In the genomic region with DNA sequence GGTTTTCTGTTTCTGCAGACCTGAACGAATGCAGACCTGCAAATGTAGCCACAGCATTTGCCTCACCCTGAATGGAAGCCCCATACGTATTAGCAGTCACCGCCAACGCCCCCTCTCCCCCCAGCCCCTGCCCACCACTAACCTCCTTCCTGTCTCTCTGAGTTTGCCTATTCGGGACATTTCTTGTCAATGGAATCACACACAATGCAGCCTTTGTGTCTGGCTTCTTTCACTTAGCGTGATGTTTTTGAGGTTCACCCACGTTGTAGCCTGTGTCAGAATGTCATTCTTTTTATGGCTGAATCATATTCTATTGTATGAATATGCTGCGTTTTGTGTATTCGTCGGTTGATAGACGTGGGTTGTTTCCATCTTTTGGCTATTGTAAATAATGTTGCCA, we compare ENCODE assay signal across 19 cellular contexts. TPM values are rescaled to one million over a fixed set of nuclear protein-coding genes. Genes with fewer than 3 reads are reported as not detected.
DNase-seq lines count a peak whose midpoint lies in the region; FAIRE-seq and TF ChIP-seq lines count a peak whose summit lies in the region.
"Had no signal": no experiment of that assay in that cellular context is flagged by ENCODE, and none has a peak within 500 bp of the region (broad histone marks: within the 10 kb centered on the region; RNA-seq: fewer than 3 reads in every experiment).

No MANE protein-coding gene starts in this region.

- no peak overlapping the region for H2BK12ac ChIP-seq in trophoblast cell (ENCODE audit: low read length)

- TF ChIP-seq CTCF in neural crest cell (conservative IDR thresholded peaks at IDR 0.05): no peak
- no peak for TF ChIP-seq CTCF in tibial artery (IDR thresholded peaks at IDR 0.05)

- H3K27me3 ChIP-seq in tibial artery (peaks cover 0 to 36% of the 10 kb centered on the region in 2 donors), trophoblast cell (ENCODE audit: insufficient read depth, low read length) (no peaks in the 10 kb centered on the region)

- no peak overlapping the region for H4K8ac ChIP-seq in trophoblast cell (ENCODE audit: low read depth, low read length)

- H3K4me3 Mint-ChIP-seq in neural crest cell: peak overlapping the region; percentile 67
- H3K4me3 Mint-ChIP-seq: CD4-positive, alpha-beta memory T cell had no signal

- H2BK5ac ChIP-seq in trophoblast cell (ENCODE audit: low read depth, low read length, poor library complexity): no peak overlapping the region

- intact Hi-C loops in tibial artery (cut with DNase I; ENCODE audit: low total_unique reads): no loop called here

- H3K4me1 ChIP-seq in tibial artery: no peaks in the 10 kb centered on the region
- no peaks in the 10 kb centered on the region for H3K4me1 ChIP-seq in trophoblast cell (ENCODE audit: control insufficient read depth in 1 of 2, insufficient read depth in 2 of 2, low read length in 2 of 2)
- H3K4me1 ChIP-seq: Caco-2 had no signal

- no peak overlapping the region for H3K4me2 ChIP-seq in trophoblast cell (ENCODE audit: low read length)

- no peak overlapping the region for H4K91ac ChIP-seq in trophoblast cell (ENCODE audit: low read depth, low read length)

- no peaks in the 10 kb centered on the region for H3K9me3 ChIP-seq in tibial artery
- peaks cover 4% of the 10 kb centered on the region for H3K9me3 ChIP-seq in trophoblast cell (ENCODE audit: insufficient read depth, low read depth, low read length)
- H3K9me3 ChIP-seq: Caco-2 had no signal

- WGBS in trophoblast cell (ENCODE audit: extremely low coverage, insufficient coverage, insufficient read length): no CpG with 5 or more reads among the region's 11 CpGs

- H3K27ac Mint-ChIP-seq in neural crest cell (ENCODE audit: unreplicated experiment): peak overlapping the region; percentile 40

- H3K36me3 ChIP-seq in tibial artery (no peaks in the 10 kb centered on the region), trophoblast cell (ENCODE audit: control insufficient read depth in 1 of 2, insufficient read depth in 2 of 2, low read length in 2 of 2) (no peaks in the 10 kb centered on the region)

- H3K23ac ChIP-seq in trophoblast cell (ENCODE audit: low read length): no peak overlapping the region

- no peak overlapping the region for H4K12ac ChIP-seq in trophoblast cell (ENCODE audit: low read depth, low read length)

- FAIRE-seq in urothelium cell line (lab: Jason Lieb, UNC): peak; percentile 5
- FAIRE-seq: GM12878, GM19239, H1 had no signal

- no peak overlapping the region for H3K9ac ChIP-seq in trophoblast cell (ENCODE audit: low read length)
- H3K9ac ChIP-seq: GM23248 had no signal

- no peak overlapping the region for H3K4ac ChIP-seq in trophoblast cell (ENCODE audit: low read depth, low read length)

- H3K36me3 Mint-ChIP-seq in neural crest cell (ENCODE audit: low read depth): peaks cover 2% of the 10 kb centered on the region
- H3K36me3 Mint-ChIP-seq: CD4-positive, alpha-beta memory T cell had no signal

- no peak overlapping the region for H3K4me3 ChIP-seq in tibial artery
- no peak overlapping the region for H3K4me3 ChIP-seq in trophoblast cell (ENCODE audit: low read depth, low read length)
- H3K4me3 ChIP-seq: GM12878, GM23248 had no signal

- H3K18ac ChIP-seq in trophoblast cell (ENCODE audit: low read length): no peak overlapping the region

- no peaks in the 10 kb centered on the region for H3K79me1 ChIP-seq in trophoblast cell (ENCODE audit: low read length)

- peaks cover 3% of the 10 kb centered on the region for H3K9me3 Mint-ChIP-seq in neural crest cell
- H3K9me3 Mint-ChIP-seq: CD4-positive, alpha-beta memory T cell had no signal

- H2AFZ ChIP-seq in trophoblast cell (ENCODE audit: insufficient read depth, low read length, poor library complexity): no peak overlapping the region
- H2AFZ ChIP-seq: GM23248 had no signal

- H2AK5ac ChIP-seq in trophoblast cell (ENCODE audit: low read length): no peak overlapping the region

- DNase-seq in caudate nucleus (lab: John Stamatoyannopoulos, UW) (peak in 1 of 61 donors; percentile 49), neural crest cell (ENCODE audit: low read depth, low spot score) (peak; percentile 11), urothelium cell line (ENCODE audit: low spot score) (no peak), tibial artery (no peak), DMS153 treated with DMSO at 0.1 percent for 48 hours (lab: John Stamatoyannopoulos, UW; ENCODE audit: unreplicated experiment) (no peak), trophoblast cell (no peak)
- DNase-seq: C1 segment of cervical spinal cord; Caco-2; CD4-positive, alpha-beta memory T cell; DMS153; DMS79; EL; GDM1; GM23248; H7; HCEC 1CT had no signal

- H3K27me3 Mint-ChIP-seq in neural crest cell (ENCODE audit: low read depth): peaks cover 2% of the 10 kb centered on the region

- H2BK120ac ChIP-seq in trophoblast cell (ENCODE audit: insufficient read depth, low read length, poor library complexity): no peak overlapping the region

- no peak overlapping the region for H3K14ac ChIP-seq in trophoblast cell (ENCODE audit: low read length)

- H3K27ac ChIP-seq in caudate nucleus (ENCODE audit: low read depth, low read length) (peak overlapping the region; percentile 40), tibial artery (no peak overlapping the region), trophoblast cell (ENCODE audit: low read depth, low read length) (no peak overlapping the region)
- H3K27ac ChIP-seq: GM23248 had no signal

- peaks cover 47% of the 10 kb centered on the region for H3K4me1 Mint-ChIP-seq in neural crest cell
- H3K4me1 Mint-ChIP-seq: CD4-positive, alpha-beta memory T cell had no signal

- no peaks in the 10 kb centered on the region for H3K79me2 ChIP-seq in trophoblast cell (ENCODE audit: control insufficient read depth, insufficient read depth, low read length, poor library complexity)

RNA-seq across cellular contexts. Expression of gene TMEM132B, which starts 57.6 kb away (rescaled TPM):
- total RNA-seq in neural crest cell: 9.6 and 13.1 TPM in 2 replicates
- polyA plus RNA-seq in trophoblast cell (2013): 2.8 and 3.0 TPM in 2 replicates
- total RNA-seq: Caco-2; CD4-positive, alpha-beta memory T cell had no signal
- polyA plus RNA-seq: CD4-positive, alpha-beta memory T cell had no signal
